In the genomic region with DNA sequence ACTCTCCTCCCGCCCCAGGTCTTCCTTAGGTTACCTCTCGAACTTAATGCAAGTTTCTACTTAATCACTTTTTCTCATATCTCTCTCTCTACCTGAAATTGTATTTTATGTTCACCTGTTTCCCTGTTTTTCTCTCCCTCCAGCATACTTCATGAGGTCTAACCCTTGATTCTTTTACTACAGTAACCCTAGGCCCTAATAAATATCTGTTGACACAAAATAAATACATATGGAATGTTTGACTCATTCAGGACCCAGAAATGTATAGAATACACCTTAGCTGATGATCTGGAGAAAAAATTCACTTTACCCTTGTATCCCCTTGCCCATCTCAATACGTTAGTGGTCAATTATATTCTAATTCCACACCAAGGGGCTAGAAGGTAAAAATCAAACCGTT, we compare ENCODE assay signal across 20 cellular contexts.
DNase-seq lines count a peak whose midpoint lies in the region; ATAC-seq and TF ChIP-seq lines count a peak whose summit lies in the region.
"Had no signal": no experiment of that assay in that cellular context is flagged by ENCODE, and none has a peak within 500 bp of the region (broad histone marks: within the 10 kb centered on the region; RNA-seq: fewer than 3 reads in every experiment).

No MANE protein-coding gene starts in this region.

- intact Hi-C loops in activated CD4-positive, alpha-beta T cell treated with anti-CD3 and anti-CD28 coated beads, Interleukin-2, amount 10 ng/mL, durations not matched to agents 24 days and 14 days (cut with micrococcal nuclease) = loop anchor here (1.0 kb wide), 1 partner anchor 19 kb away; no protein-coding TSS in a partner anchor
- intact Hi-C loops in CD4-positive, alpha-beta memory T cell (cut with micrococcal nuclease) = no loop called here
- intact Hi-C loops in natural killer cell (cut with micrococcal nuclease) = loop anchor here (1.0 to 2.0 kb wide), 2 partner anchors 8 to 18 kb away; no protein-coding TSS in a partner anchor

- no peaks in the 10 kb centered on the region for H3K27me3 Mint-ChIP-seq in activated CD4-positive, alpha-beta T cell treated with anti-CD3 and anti-CD28 coated beads, Interleukin-2, amount 10 ng/mL, durations not matched to agents 24 days and 14 days
- H3K27me3 Mint-ChIP-seq in CD4-positive, alpha-beta memory T cell = no peaks in the 10 kb centered on the region
- H3K27me3 Mint-ChIP-seq in T-helper 17 cell = no peaks in the 10 kb centered on the region
- no peaks in the 10 kb centered on the region for H3K27me3 Mint-ChIP-seq in natural killer cell (ENCODE audit: low read depth in 2 of 2)
- no peaks in the 10 kb centered on the region for H3K27me3 Mint-ChIP-seq in progenitor cell of endocrine pancreas
- H3K27me3 Mint-ChIP-seq: activated B cell treated with CpG ODN at 0.5 μM for 24 hours, B cell, brain, memory B cell had no signal

- H3K4me3 ChIP-seq in CD4-positive, alpha-beta memory T cell (ENCODE audit: low read length in 2 of 2) = no peak overlapping the region
- H3K4me3 ChIP-seq: heart left ventricle, upper lobe of left lung had no signal

- TF ChIP-seq CTCF in natural killer cell (IDR thresholded peaks at IDR 0.05) = no peak
- TF ChIP-seq CTCF in progenitor cell of endocrine pancreas (IDR thresholded peaks at IDR 0.05; ENCODE audit: unreplicated experiment) = no peak

- peaks cover 19% of the 10 kb centered on the region for H3K9me3 Mint-ChIP-seq in activated CD4-positive, alpha-beta T cell treated with anti-CD3 and anti-CD28 coated beads, Interleukin-2, amount 10 ng/mL, durations not matched to agents 24 days and 14 days
- peaks cover 0 to 2% (median 0%) of the 10 kb centered on the region in 8 donors for H3K9me3 Mint-ChIP-seq in CD4-positive, alpha-beta memory T cell
- H3K9me3 Mint-ChIP-seq in natural killer cell = peaks cover 0 to 3% of the 10 kb centered on the region in 2 donors
- peaks cover 13% of the 10 kb centered on the region for H3K9me3 Mint-ChIP-seq in progenitor cell of endocrine pancreas (ENCODE audit: low read depth)
- H3K9me3 Mint-ChIP-seq: activated B cell treated with CpG ODN at 0.5 μM for 24 hours had no signal

- CTCF ChIA-PET in CD4-positive, alpha-beta memory T cell (lab: Charles Lee; ENCODE audit: partially characterized antibody) = interaction anchor here (0.8 kb wide), 1 partner anchor 18 kb away, joined by 3 read pairs; no protein-coding TSS in a partner anchor

- peak overlapping the region; percentile 28 for H3K27ac ChIP-seq in CD4-positive, alpha-beta memory T cell (ENCODE audit: low read depth, low read length)
- H3K27ac ChIP-seq: RWPE1, upper lobe of left lung had no signal

- peaks cover 26% of the 10 kb centered on the region for H3K4me1 ChIP-seq in CD4-positive, alpha-beta memory T cell (ENCODE audit: insufficient read depth, low read length)

- H3K36me3 Mint-ChIP-seq in activated CD4-positive, alpha-beta T cell treated with anti-CD3 and anti-CD28 coated beads, Interleukin-2, amount 10 ng/mL, durations not matched to agents 24 days and 14 days (ENCODE audit: low read depth) = peaks cover 13% of the 10 kb centered on the region
- peaks cover 0 to 2% of the 10 kb centered on the region in 2 donors for H3K36me3 Mint-ChIP-seq in CD4-positive, alpha-beta memory T cell
- H3K36me3 Mint-ChIP-seq in T-helper 17 cell (ENCODE audit: low read depth) (peaks cover 2% of the 10 kb centered on the region), natural killer cell (no peaks in the 10 kb centered on the region), progenitor cell of endocrine pancreas (ENCODE audit: insufficient read depth) (no peaks in the 10 kb centered on the region)
- H3K36me3 Mint-ChIP-seq: brain, memory B cell had no signal

- no peaks in the 10 kb centered on the region for H3K27me3 ChIP-seq in CD4-positive, alpha-beta memory T cell (ENCODE audit: insufficient read depth, low read length)
- H3K27me3 ChIP-seq: heart left ventricle, upper lobe of left lung had no signal

- H3K36me3 ChIP-seq in CD4-positive, alpha-beta memory T cell (ENCODE audit: insufficient read depth, low read length) = no peaks in the 10 kb centered on the region
- H3K36me3 ChIP-seq: heart left ventricle, upper lobe of left lung had no signal

- no peak for ATAC-seq in T-helper 17 cell
- no peak for ATAC-seq in natural killer cell
- ATAC-seq: SK-N-SH treated with all-trans-retinoic acid at 6 μM for 48 hours had no signal

- H3K27ac Mint-ChIP-seq in activated CD4-positive, alpha-beta T cell treated with anti-CD3 and anti-CD28 coated beads, Interleukin-2, amount 10 ng/mL, durations not matched to agents 24 days and 14 days = peak overlapping the region; percentile 72
- H3K27ac Mint-ChIP-seq in CD4-positive, alpha-beta memory T cell = peak overlapping the region; percentile 74 to 95 (median 88)
- H3K27ac Mint-ChIP-seq in T-helper 17 cell (peak overlapping the region; percentile 62), natural killer cell (peak overlapping the region; percentile 65 to 90), progenitor cell of endocrine pancreas (no peak overlapping the region)
- H3K27ac Mint-ChIP-seq: activated B cell treated with CpG ODN at 0.5 μM for 24 hours, B cell, brain, memory B cell had no signal

- POLR2A ChIA-PET in CD4-positive, alpha-beta memory T cell (lab: Charles Lee; ENCODE audit: partially characterized antibody) = interaction anchor here (1.2 to 4.0 kb wide), 3 partner anchors 8 to 38 kb away, joined by 3 to 43 read pairs (median 5); no protein-coding TSS in a partner anchor

- DNase-seq in activated CD4-positive, alpha-beta T cell treated with anti-CD3 and anti-CD28 coated beads, Interleukin-2, amount 10 ng/mL, durations not matched to agents 24 days and 14 days = no peak
- no peak for DNase-seq in activated CD4-positive, alpha-beta T cell treated with anti-CD3 and anti-CD28 coated beads for 4 hours
- no peak for DNase-seq in CD4-positive, alpha-beta memory T cell
- DNase-seq in T-helper 17 cell (no peak), natural killer cell (no peak), progenitor cell of endocrine pancreas (ENCODE audit: low spot score, unreplicated experiment) (no peak), AG08395 (ENCODE audit: low spot score) (no peak), activated gamma-delta T cell (lab: John Stamatoyannopoulos, UW) (no peak)
- DNase-seq: activated B cell treated with CpG ODN at 0.5 μM for 24 hours, KBM-7, NCI-H1694 treated with DMSO at 0.1 percent for 48 hours, NCI-H2171, NCI-H524 had no signal

- peak overlapping the region; percentile 40 for H3K4me3 Mint-ChIP-seq in activated CD4-positive, alpha-beta T cell treated with anti-CD3 and anti-CD28 coated beads, Interleukin-2, amount 10 ng/mL, durations not matched to agents 24 days and 14 days
- peak overlapping the region in 4 of 8 donors; percentile 18 to 74 (median 38) for H3K4me3 Mint-ChIP-seq in CD4-positive, alpha-beta memory T cell
- H3K4me3 Mint-ChIP-seq in T-helper 17 cell (peak overlapping the region; percentile 3), natural killer cell (peak overlapping the region; percentile 41), progenitor cell of endocrine pancreas (ENCODE audit: low read depth) (no peak overlapping the region)
- H3K4me3 Mint-ChIP-seq: activated B cell treated with CpG ODN at 0.5 μM for 24 hours, B cell, brain, memory B cell had no signal

- no peaks in the 10 kb centered on the region for H3K9me3 ChIP-seq in CD4-positive, alpha-beta memory T cell (ENCODE audit: control insufficient read depth in 1 of 2, low read length in 2 of 2)
- H3K9me3 ChIP-seq in T-helper 17 cell (ENCODE audit: control insufficient read depth, low read length, poor library complexity, severe bottlenecking) = no peaks in the 10 kb centered on the region
- H3K9me3 ChIP-seq: upper lobe of left lung had no signal

- H3K4me1 Mint-ChIP-seq in activated CD4-positive, alpha-beta T cell treated with anti-CD3 and anti-CD28 coated beads, Interleukin-2, amount 10 ng/mL, durations not matched to agents 24 days and 14 days = peaks cover 41% of the 10 kb centered on the region
- H3K4me1 Mint-ChIP-seq in CD4-positive, alpha-beta memory T cell = peaks cover 26 to 42% (median 32%) of the 10 kb centered on the region in 4 donors
- H3K4me1 Mint-ChIP-seq in T-helper 17 cell = peaks cover 26% of the 10 kb centered on the region
- peaks cover 49 to 51% of the 10 kb centered on the region in 2 donors for H3K4me1 Mint-ChIP-seq in natural killer cell
- H3K4me1 Mint-ChIP-seq in progenitor cell of endocrine pancreas (ENCODE audit: low read depth) = no peaks in the 10 kb centered on the region
- H3K4me1 Mint-ChIP-seq: brain had no signal
